In the genomic region with DNA sequence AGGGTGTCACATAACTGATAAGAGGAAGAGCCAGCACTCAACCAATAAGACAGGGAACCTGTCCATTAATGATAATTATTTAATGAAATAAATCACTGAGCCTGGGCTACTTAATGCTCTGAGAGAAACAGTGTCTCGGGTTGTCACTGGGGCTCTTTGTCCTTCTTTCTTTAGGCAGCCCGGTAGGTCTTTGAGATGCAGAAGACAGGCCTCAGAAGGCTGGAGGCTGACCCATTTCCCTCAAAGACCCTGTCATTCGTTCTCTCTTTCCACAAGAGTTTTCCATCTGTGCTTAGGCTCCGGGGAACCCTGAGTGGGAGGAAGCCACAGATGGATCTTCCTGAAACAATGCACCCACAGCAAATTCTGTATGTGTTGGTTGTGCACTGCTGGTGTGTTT, we compare ENCODE assay signal across 17 cellular contexts.
DNase-seq lines count a peak whose midpoint lies in the region; ATAC-seq and TF ChIP-seq lines count a peak whose summit lies in the region.
"Had no signal": no experiment of that assay in that cellular context is flagged by ENCODE, and none has a peak within 500 bp of the region (broad histone marks: within the 10 kb centered on the region; RNA-seq: fewer than 3 reads in every experiment).

No MANE protein-coding gene starts in this region.

- no peaks in the 10 kb centered on the region for H3K36me3 Mint-ChIP-seq in GM23338 (ENCODE audit: low read depth)
- H3K36me3 Mint-ChIP-seq in WTC11 = no peaks in the 10 kb centered on the region
- H3K36me3 Mint-ChIP-seq in neural progenitor cell = no peaks in the 10 kb centered on the region
- H3K36me3 Mint-ChIP-seq: CD8-positive, alpha-beta T cell had no signal

- H3K9me3 ChIP-seq in neural progenitor cell (ENCODE audit: low read depth) = no peaks in the 10 kb centered on the region
- H3K9me3 ChIP-seq: BLaER1 treated with 17β-estradiol and CSF1 and Interleukin-3, amounts not matched to agents 10 nM and 100 nM; Caco-2 had no signal

- no peaks in the 10 kb centered on the region for H3K79me2 ChIP-seq in GM23338 (replicated peaks; ENCODE audit: insufficient read depth)
- H3K79me2 ChIP-seq in neural progenitor cell (ENCODE audit: low read depth) = no peaks in the 10 kb centered on the region

- POLR2A ChIA-PET in WTC11 (lab: Charles Lee) = no interaction called here

- H3K4me3 Mint-ChIP-seq in GM23338 = no peak overlapping the region
- no peak overlapping the region for H3K4me3 Mint-ChIP-seq in WTC11
- H3K4me3 Mint-ChIP-seq in neural progenitor cell = no peak overlapping the region
- H3K4me3 Mint-ChIP-seq: B cell; CD4-positive, alpha-beta T cell; CD8-positive, alpha-beta T cell had no signal

- H3K4me2 ChIP-seq in GM23338 (0 out of 2 replicates have a peak overlapping the region, but pooled peaks have one; percentile 43), neural progenitor cell (no peak overlapping the region)
- H3K4me2 ChIP-seq: BLaER1 treated with 17β-estradiol and CSF1 and Interleukin-3, amounts not matched to agents 10 nM and 100 nM had no signal

- DNase-seq in GM23338 (ENCODE audit: low spot score) = no peak
- DNase-seq in WTC11 (ENCODE audit: low spot score) = no peak
- no peak for DNase-seq in neural progenitor cell (ENCODE audit: low spot score)
- no peak for DNase-seq in mucosa of gallbladder (ENCODE audit: low spot score)
- DNase-seq: 8988T; ACHN; Caco-2; Calu3; CD4-positive, alpha-beta T cell; CD8-positive, alpha-beta T cell; DMS79 treated with DMSO at 0.1 percent for 48 hours; GF-D8 had no signal

- H4K20me1 ChIP-seq in GM23338 (replicated peaks; ENCODE audit: insufficient read depth) (no peaks in the 10 kb centered on the region), neural progenitor cell (ENCODE audit: low read depth) (no peaks in the 10 kb centered on the region)
- H4K20me1 ChIP-seq: BLaER1 treated with 17β-estradiol and CSF1 and Interleukin-3, amounts not matched to agents 10 nM and 100 nM had no signal

- H3K9me3 Mint-ChIP-seq in GM23338 (no peaks in the 10 kb centered on the region), WTC11 (no peaks in the 10 kb centered on the region; the same call in 1 of the 2 replicates), neural progenitor cell (peaks cover 2% of the 10 kb centered on the region)
- H3K9me3 Mint-ChIP-seq: CD4-positive, alpha-beta T cell had no signal

- H3K27me3 Mint-ChIP-seq in GM23338 (ENCODE audit: insufficient read depth, low read depth, poor library complexity) (no peaks in the 10 kb centered on the region), WTC11 (ENCODE audit: low read depth) (no peaks in the 10 kb centered on the region; the same call in 1 of the 2 replicates), neural progenitor cell (ENCODE audit: insufficient read depth, low read depth) (peaks cover 7% of the 10 kb centered on the region)
- H3K27me3 Mint-ChIP-seq: CD4-positive, alpha-beta T cell had no signal

- H2AFZ ChIP-seq in GM23338 (peak overlapping the region; percentile 83; the same call in 1 of the 2 replicates), neural progenitor cell (replicated peaks) (peak overlapping the region; percentile 57)

- no peaks in the 10 kb centered on the region for H3K36me3 ChIP-seq in GM23338 (ENCODE audit: insufficient read depth)
- H3K36me3 ChIP-seq in neural progenitor cell = no peaks in the 10 kb centered on the region
- H3K36me3 ChIP-seq: BLaER1 treated with 17β-estradiol and CSF1 and Interleukin-3, amounts not matched to agents 10 nM and 100 nM had no signal

- H3K9ac ChIP-seq in neural progenitor cell = no peak overlapping the region
- H3K9ac ChIP-seq: BLaER1 treated with 17β-estradiol and CSF1 and Interleukin-3, amounts not matched to agents 10 nM and 100 nM had no signal

- ATAC-seq in GM23338 = peak; percentile 81
- ATAC-seq in WTC11 = peak; percentile 74
- ATAC-seq in GM21786 (IDR thresholded peaks at IDR 0.05; ENCODE audit: unreplicated experiment) = no peak
- ATAC-seq in GM18505 (IDR thresholded peaks at IDR 0.05; ENCODE audit: unreplicated experiment) = no peak
- ATAC-seq: CD8-positive, alpha-beta T cell had no signal

- CTCF ChIA-PET in WTC11 (lab: Charles Lee) = interaction anchor here (1.0 kb wide), 1 partner anchor 359 kb away, joined by 3 read pairs; no protein-coding TSS in a partner anchor

- no peak overlapping the region for H3K4me3 ChIP-seq in GM23338
- no peak overlapping the region for H3K4me3 ChIP-seq in neural progenitor cell
- H3K4me3 ChIP-seq: BLaER1 treated with 17β-estradiol and CSF1 and Interleukin-3, amounts not matched to agents 10 nM and 100 nM had no signal

- H3K4me1 ChIP-seq in GM23338 (ENCODE audit: insufficient read depth) = no peaks in the 10 kb centered on the region
- peaks cover 5% of the 10 kb centered on the region for H3K4me1 ChIP-seq in neural progenitor cell
- H3K4me1 ChIP-seq: BLaER1 treated with 17β-estradiol and CSF1 and Interleukin-3, amounts not matched to agents 10 nM and 100 nM; Caco-2 had no signal

- H3K4me1 Mint-ChIP-seq in GM23338 (peaks cover 8% of the 10 kb centered on the region; the same call in 2 of the 3 replicates), WTC11 (peaks cover 12% of the 10 kb centered on the region), neural progenitor cell (peaks cover 6% of the 10 kb centered on the region)
- H3K4me1 Mint-ChIP-seq: B cell had no signal

- H3K9me2 ChIP-seq in GM23338 (ENCODE audit: insufficient read depth) = 0 out of 2 replicates have a peak, but pooled peaks cover 2% of the 10 kb centered on the region

- H3K27ac Mint-ChIP-seq in GM23338 (no peak overlapping the region), WTC11 (no peak overlapping the region), neural progenitor cell (no peak overlapping the region)
- H3K27ac Mint-ChIP-seq: B cell; CD4-positive, alpha-beta T cell; CD8-positive, alpha-beta T cell had no signal

- TF ChIP-seq CTCF in GM23338 (conservative IDR thresholded peaks at IDR 0.05; ENCODE audit: low read depth in 2 of 2) (no peak), WTC11 (IDR thresholded peaks at IDR 0.05) (no peak), neural progenitor cell (IDR thresholded peaks at IDR 0.05) (no peak)

- no peak for TF ChIP-seq POLR2A in GM18505 (IDR thresholded peaks at IDR 0.05; ENCODE audit: borderline replicate concordance, extremely low read depth, insufficient read depth, insufficient read length)

- H3K27me3 ChIP-seq in GM23338 (ENCODE audit: insufficient read depth) (no peaks in the 10 kb centered on the region), neural progenitor cell (no peaks in the 10 kb centered on the region)
- H3K27me3 ChIP-seq: BLaER1 treated with 17β-estradiol and CSF1 and Interleukin-3, amounts not matched to agents 10 nM and 100 nM had no signal

- H3K27ac ChIP-seq in GM23338 (ENCODE audit: low read depth) (no peak overlapping the region), neural progenitor cell (no peak overlapping the region)
- H3K27ac ChIP-seq: BLaER1 treated with 17β-estradiol and CSF1 and Interleukin-3, amounts not matched to agents 10 nM and 100 nM; C4-2B had no signal

- no peaks in the 10 kb centered on the region for H3F3A ChIP-seq in GM23338 (replicated peaks; ENCODE audit: low read depth)
- no peaks in the 10 kb centered on the region for H3F3A ChIP-seq in neural progenitor cell (ENCODE audit: low read depth)

TF ChIP-seq in WTC11, 78 proteins besides CTCF, POLR2A, EP300 and RAD21:
- TF ChIP-seq, protein P1, sequence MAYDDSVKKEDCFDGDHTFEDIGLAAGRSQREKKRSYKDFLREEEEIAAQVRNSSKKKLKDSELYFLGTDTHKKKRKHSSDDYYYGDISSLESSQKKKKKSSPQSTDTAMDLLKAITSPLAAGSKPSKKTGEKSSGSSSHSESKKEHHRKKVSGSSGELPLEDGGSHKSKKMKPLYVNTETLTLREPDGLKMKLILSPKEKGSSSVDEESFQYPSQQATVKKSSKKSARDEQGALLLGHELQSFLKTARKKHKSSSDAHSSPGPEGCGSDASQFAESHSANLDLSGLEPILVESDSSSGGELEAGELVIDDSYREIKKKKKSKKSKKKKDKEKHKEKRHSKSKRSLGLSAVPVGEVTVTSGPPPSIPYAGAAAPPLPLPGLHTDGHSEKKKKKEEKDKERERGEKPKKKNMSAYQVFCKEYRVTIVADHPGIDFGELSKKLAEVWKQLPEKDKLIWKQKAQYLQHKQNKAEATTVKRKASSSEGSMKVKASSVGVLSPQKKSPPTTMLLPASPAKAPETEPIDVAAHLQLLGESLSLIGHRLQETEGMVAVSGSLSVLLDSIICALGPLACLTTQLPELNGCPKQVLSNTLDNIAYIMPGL (CRISPR knock-in tag; IDR thresholded peaks at IDR 0.05) = no peak
- TF ChIP-seq TEAD4 (CRISPR knock-in tag; IDR thresholded peaks at IDR 0.05) (no peak), RELA (CRISPR knock-in tag; IDR thresholded peaks at IDR 0.05; ENCODE audit: borderline replicate concordance) (no peak), TEAD1 (CRISPR knock-in tag; IDR thresholded peaks at IDR 0.05) (no peak), ZNF671 (CRISPR knock-in tag; IDR thresholded peaks at IDR 0.05) (no peak)
- TF ChIP-seq, protein P2, sequence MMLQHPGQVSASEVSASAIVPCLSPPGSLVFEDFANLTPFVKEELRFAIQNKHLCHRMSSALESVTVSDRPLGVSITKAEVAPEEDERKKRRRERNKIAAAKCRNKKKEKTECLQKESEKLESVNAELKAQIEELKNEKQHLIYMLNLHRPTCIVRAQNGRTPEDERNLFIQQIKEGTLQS (CRISPR knock-in tag; conservative IDR thresholded peaks at IDR 0.05) = no peak
- TF ChIP-seq, protein P3, sequence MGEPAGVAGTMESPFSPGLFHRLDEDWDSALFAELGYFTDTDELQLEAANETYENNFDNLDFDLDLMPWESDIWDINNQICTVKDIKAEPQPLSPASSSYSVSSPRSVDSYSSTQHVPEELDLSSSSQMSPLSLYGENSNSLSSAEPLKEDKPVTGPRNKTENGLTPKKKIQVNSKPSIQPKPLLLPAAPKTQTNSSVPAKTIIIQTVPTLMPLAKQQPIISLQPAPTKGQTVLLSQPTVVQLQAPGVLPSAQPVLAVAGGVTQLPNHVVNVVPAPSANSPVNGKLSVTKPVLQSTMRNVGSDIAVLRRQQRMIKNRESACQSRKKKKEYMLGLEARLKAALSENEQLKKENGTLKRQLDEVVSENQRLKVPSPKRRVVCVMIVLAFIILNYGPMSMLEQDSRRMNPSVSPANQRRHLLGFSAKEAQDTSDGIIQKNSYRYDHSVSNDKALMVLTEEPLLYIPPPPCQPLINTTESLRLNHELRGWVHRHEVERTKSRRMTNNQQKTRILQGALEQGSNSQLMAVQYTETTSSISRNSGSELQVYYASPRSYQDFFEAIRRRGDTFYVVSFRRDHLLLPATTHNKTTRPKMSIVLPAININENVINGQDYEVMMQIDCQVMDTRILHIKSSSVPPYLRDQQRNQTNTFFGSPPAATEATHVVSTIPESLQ (CRISPR knock-in tag; IDR thresholded peaks at IDR 0.05) = no peak

Comparison
In these comparisons a context has a peak if more than half of its experiments do, and no peak if none do; other contexts are left out.
1. ATAC-seq: peak in GM23338 (single experiment) and WTC11 (single experiment); none in GM21786 (single experiment) and GM18505 (single experiment).